ENCODE assay signal across 27 cellular contexts in the genomic region with DNA sequence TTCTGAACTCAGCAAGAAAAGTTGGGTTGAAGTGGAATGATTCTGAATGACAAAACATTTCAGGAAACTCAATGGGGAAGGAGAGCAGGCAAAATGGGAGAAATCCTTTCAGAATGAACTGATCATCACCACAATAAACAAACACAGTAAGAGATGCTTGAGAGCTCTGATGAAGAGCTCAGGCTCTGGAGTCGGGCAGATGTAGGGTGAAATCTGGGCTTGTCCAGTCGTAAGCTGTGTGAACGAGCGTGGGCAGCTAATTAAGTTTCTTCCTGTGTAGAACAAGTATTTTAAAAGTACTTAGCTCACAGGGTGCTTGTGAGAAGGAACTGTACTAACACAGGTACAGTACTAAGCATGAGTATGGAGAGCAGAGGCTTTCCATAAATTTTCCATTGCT.
A peak's percentile ranks its signal among the peaks of the same experiment; 100 is the strongest.
DNase-seq lines count a peak whose midpoint lies in the region; TF ChIP-seq lines count a peak whose summit lies in the region.
"Had no signal": no experiment of that assay in that cellular context is flagged by ENCODE, and none has a peak within 500 bp of the region (broad histone marks: within the 10 kb centered on the region; RNA-seq: fewer than 3 reads in every experiment).

No MANE protein-coding gene starts in this region.

- H3K23me2 ChIP-seq in H9 (ENCODE audit: insufficient read length, low read depth, low read length, poor library complexity, severe bottlenecking), result no peaks in the 10 kb centered on the region

- no peak overlapping the region for H3T11ph ChIP-seq in H9 (ENCODE audit: low read length)

- peaks cover 0 to 23% (median 10%) of the 10 kb centered on the region in 3 experiments; a peak in 4 of 7 replicates for H3K36me3 Mint-ChIP-seq in H9 (ENCODE audit: insufficient read depth in 1 of 3, low read depth in 3 of 3)
- H3K36me3 Mint-ChIP-seq in activated naive CD8-positive, alpha-beta T cell treated with anti-CD3 and anti-CD28 coated beads for 36 hours, result peaks cover 65% of the 10 kb centered on the region

- H3K27ac ChIP-seq in H9 (ENCODE audit: insufficient read length, low read depth, low read length) (peak overlapping the region; percentile 27), neutrophil (peak overlapping the region; percentile 39)
- H3K27ac ChIP-seq: A549, cardiac muscle cell, esophagus squamous epithelium, PC-9, stomach, tibial artery had no signal

- H3K9me3 ChIP-seq in H9 (ENCODE audit: control insufficient read depth, low read depth, low read length), result no peaks in the 10 kb centered on the region
- no peaks in the 10 kb centered on the region for H3K9me3 ChIP-seq in neutrophil
- H3K9me3 ChIP-seq: A549, esophagus squamous epithelium, mucosa of descending colon, stomach, tibial artery had no signal

- H3K4me3 ChIP-seq in neutrophil (ENCODE audit: low read depth in 1 of 2, low read length in 1 of 2), result no peak overlapping the region
- H3K4me3 ChIP-seq: A549, cardiac muscle cell, esophagus squamous epithelium, mucosa of descending colon, PC-9, stomach, tibial artery had no signal

- H4K20me1 ChIP-seq in H9 (ENCODE audit: control insufficient read depth, insufficient read depth, insufficient read length), result no peaks in the 10 kb centered on the region

- no peak overlapping the region for H3K23ac ChIP-seq in H9 (ENCODE audit: insufficient read length, low read depth, low read length)

- no peaks in the 10 kb centered on the region for H3K79me1 ChIP-seq in H9 (ENCODE audit: insufficient read depth, low read depth, low read length, poor library complexity, severe bottlenecking)

- H3K4me1 Mint-ChIP-seq in H9, result peaks cover 22 to 25% of the 10 kb centered on the region in 2 experiments
- H3K4me1 Mint-ChIP-seq in activated naive CD8-positive, alpha-beta T cell treated with anti-CD3 and anti-CD28 coated beads for 36 hours, result peaks cover 56% of the 10 kb centered on the region

- H4K5ac ChIP-seq in H9 (ENCODE audit: insufficient read length, low read depth, low read length), result no peak overlapping the region

- no CpG with 5 or more reads among the region's 4 CpGs for WGBS in H9 (ENCODE audit: extremely low coverage, insufficient read length, low lambda C conversion rate)

- no peaks in the 10 kb centered on the region for H3K9me3 Mint-ChIP-seq in H9
- no peaks in the 10 kb centered on the region for H3K9me3 Mint-ChIP-seq in activated naive CD8-positive, alpha-beta T cell treated with anti-CD3 and anti-CD28 coated beads for 36 hours
- H3K9me3 Mint-ChIP-seq: endodermal cell had no signal

- H2AK5ac ChIP-seq in H9 (ENCODE audit: insufficient read length, low read length), result no peak overlapping the region

- no peak overlapping the region for H3K9ac ChIP-seq in H9 (ENCODE audit: extremely low read depth, insufficient read length, low read length)

- H2BK15ac ChIP-seq in H9 (ENCODE audit: low read depth, low read length), result no peak overlapping the region

- H3K14ac ChIP-seq in H9 (ENCODE audit: insufficient read depth, low read length), result no peak overlapping the region

- H3K79me2 ChIP-seq in H9 (ENCODE audit: insufficient read depth, low read length), result no peaks in the 10 kb centered on the region

- no peak overlapping the region for H2BK20ac ChIP-seq in H9 (ENCODE audit: low read depth, low read length, poor library complexity, severe bottlenecking)

- H3K27ac Mint-ChIP-seq in H9, result peak overlapping the region in 2 of 3 experiments; percentile 1 to 40; a peak in 2 of 7 replicates
- peak overlapping the region; percentile 22 for H3K27ac Mint-ChIP-seq in activated naive CD8-positive, alpha-beta T cell treated with anti-CD3 and anti-CD28 coated beads for 36 hours
- H3K27ac Mint-ChIP-seq: endodermal cell had no signal

- H3K4me2 ChIP-seq in H9 (ENCODE audit: insufficient read depth, insufficient read length, low read length), result no peak overlapping the region
- H3K4me2 ChIP-seq: A549, PC-9 had no signal

- H3K4me3 Mint-ChIP-seq in H9, result no peak overlapping the region
- H3K4me3 Mint-ChIP-seq in activated naive CD8-positive, alpha-beta T cell treated with anti-CD3 and anti-CD28 coated beads for 36 hours, result no peak overlapping the region
- H3K4me3 Mint-ChIP-seq: endodermal cell had no signal

- no peak overlapping the region for H3K18ac ChIP-seq in H9 (ENCODE audit: insufficient read length, low read depth, low read length)

- H3K4me1 ChIP-seq in H9 (ENCODE audit: insufficient read depth, low read length), result no peaks in the 10 kb centered on the region
- H3K4me1 ChIP-seq in neutrophil (ENCODE audit: control insufficient read depth in 1 of 2, insufficient read depth in 1 of 2, low read depth in 1 of 2, low read length in 1 of 2), result peaks cover 43 to 55% of the 10 kb centered on the region in 2 experiments

- DNase-seq in NCI-H748 (lab: John Stamatoyannopoulos, UW; ENCODE audit: unreplicated experiment), result peak; percentile 34
- no peak for DNase-seq in NCI-H748 treated with DMSO at 0.1 percent for 48 hours (lab: John Stamatoyannopoulos, UW)
- DNase-seq in H9, result no peak
- no peak for DNase-seq in activated naive CD8-positive, alpha-beta T cell treated with anti-CD3 and anti-CD28 coated beads for 36 hours
- DNase-seq in NCI-H1092 treated with DMSO at 0.1 percent for 48 hours (lab: John Stamatoyannopoulos, UW), result no peak
- no peak for DNase-seq in activated CD4-positive, CD25-positive, alpha-beta regulatory T cell (lab: John Stamatoyannopoulos, UW)
- DNase-seq in OCI-M1 (lab: John Stamatoyannopoulos, UW), result no peak
- DNase-seq: activated CD4-positive, alpha-beta T cell treated with anti-CD3 and anti-CD28 coated beads, Interleukin-2, amount 50 U/mL, for 48 hours; activated T-cell treated with anti-CD3 and anti-CD28 coated beads for 4 hours; COR-L47; DND-41; endodermal cell; esophagus squamous epithelium; hippocampal formation; Karpas-422; mucosa of descending colon; MV-4-11; NCI-H1694 treated with DMSO at 0.1 percent for 48 hours; NCI-H2227 treated with DMSO at 0.1 percent for 48 hours; PC-9; Right ventricle myocardium superior; stomach; T1000; tibial artery had no signal

- H2BK12ac ChIP-seq in H9 (ENCODE audit: insufficient read length, low read depth, low read length), result no peak overlapping the region

- no peak overlapping the region for H4K8ac ChIP-seq in H9 (replicated peaks; ENCODE audit: insufficient read length, low read depth, low read length)

- H3K27me3 Mint-ChIP-seq in H9 (ENCODE audit: low read depth), result no peaks in the 10 kb centered on the region
- H3K27me3 Mint-ChIP-seq in activated naive CD8-positive, alpha-beta T cell treated with anti-CD3 and anti-CD28 coated beads for 36 hours, result no peaks in the 10 kb centered on the region

- no peak overlapping the region for H3K4ac ChIP-seq in H9 (ENCODE audit: low read depth, low read length)

- H3K27me3 ChIP-seq in H9 (ENCODE audit: insufficient read depth, low read length), result no peaks in the 10 kb centered on the region
- no peaks in the 10 kb centered on the region for H3K27me3 ChIP-seq in neutrophil
- H3K27me3 ChIP-seq: cardiac muscle cell, esophagus squamous epithelium, stomach, tibial artery had no signal

- no peak overlapping the region for H3K56ac ChIP-seq in H9 (ENCODE audit: insufficient read length, low read depth, low read length)

- no peaks in the 10 kb centered on the region for H3K36me3 ChIP-seq in neutrophil
- H3K36me3 ChIP-seq: cardiac muscle cell, esophagus squamous epithelium, stomach, tibial artery had no signal

- H2BK5ac ChIP-seq in H9 (ENCODE audit: insufficient read length, low read length), result no peak overlapping the region

- no peak overlapping the region for H2AFZ ChIP-seq in H9 (ENCODE audit: low read length)
- H2AFZ ChIP-seq: PC-9 had no signal

- H4K91ac ChIP-seq in H9 (ENCODE audit: insufficient read length, low read depth, low read length), result no peak overlapping the region

- H2BK120ac ChIP-seq in H9 (ENCODE audit: low read depth, low read length, poor library complexity, severe bottlenecking), result no peak overlapping the region

- TF ChIP-seq CTCF in H9 (conservative IDR thresholded peaks at IDR 0.05) (no peak), neutrophil (IDR thresholded peaks at IDR 0.05) (no peak)
